22 cellular contexts compared by ENCODE assay signal in genomic region chr2:209637293-209637692, GRCh38.
"Had no signal": no experiment of that assay in that cellular context is flagged by ENCODE, and none has a peak within 500 bp of the region (broad histone marks: within the 10 kb centered on the region; RNA-seq: fewer than 3 reads in every experiment).

No MANE protein-coding gene starts in this region.

- H3K27ac Mint-ChIP-seq: dendritic cell treated with granulocyte-macrophage colony-stimulating factor and Interleukin-4, amounts not matched to agents 40 ng/mL and 50 ng/mL, for 4 days; effector memory CD8-positive, alpha-beta T cell; endodermal cell had no signal

- H3K4me3 Mint-ChIP-seq: dendritic cell treated with granulocyte-macrophage colony-stimulating factor and Interleukin-4, amounts not matched to agents 40 ng/mL and 50 ng/mL, for 4 days; effector memory CD8-positive, alpha-beta T cell; endodermal cell had no signal

- H3K4me3 ChIP-seq: colonic mucosa, esophagus squamous epithelium, gastrocnemius medialis, heart right ventricle, left lung, lower lobe of right lung had no signal

- H3K36me3 ChIP-seq: colonic mucosa, esophagus squamous epithelium, gastrocnemius medialis, heart right ventricle, left lung, lower lobe of right lung had no signal

- H3K27me3 ChIP-seq: colonic mucosa, esophagus squamous epithelium, gastrocnemius medialis, heart right ventricle, left lung had no signal

- H3K27ac ChIP-seq: colonic mucosa, esophagus squamous epithelium, gastrocnemius medialis, heart right ventricle, left lung, lower lobe of right lung had no signal

- DNase-seq: colonic mucosa; cortex of kidney; effector CD8-positive, alpha-beta T cell; effector memory CD8-positive, alpha-beta T cell; endodermal cell; erythroblast; esophagus squamous epithelium; foreskin fibroblast; foreskin melanocyte; gastrocnemius medialis; glutamatergic neuron; head of caudate nucleus; heart right ventricle; hippocampal formation; left cardiac atrium; left lung; left ventricle myocardium superior; lower lobe of right lung; mesenchymal stem cell; midbrain had no signal

- H3K9me3 Mint-ChIP-seq: dendritic cell treated with granulocyte-macrophage colony-stimulating factor and Interleukin-4, amounts not matched to agents 40 ng/mL and 50 ng/mL, for 4 days; endodermal cell had no signal

- H3K4me1 ChIP-seq: colonic mucosa, esophagus squamous epithelium, gastrocnemius medialis, heart right ventricle, left lung, lower lobe of right lung had no signal

- ATAC-seq: effector memory CD8-positive, alpha-beta T cell; esophagus mucosa; gastrocnemius medialis; heart right ventricle; left cardiac atrium; left lung; left ventricle myocardium superior; lower lobe of right lung had no signal

- H3K27me3 Mint-ChIP-seq: dendritic cell treated with granulocyte-macrophage colony-stimulating factor and Interleukin-4, amounts not matched to agents 40 ng/mL and 50 ng/mL, for 4 days; effector memory CD8-positive, alpha-beta T cell had no signal

- H3K9me3 ChIP-seq: colonic mucosa, esophagus squamous epithelium, gastrocnemius medialis, heart right ventricle, left lung, lower lobe of right lung had no signal
